In genomic region chr3:24504765-24505164, GRCh38 we compare ENCODE assay signal across 8 cellular contexts. TPM values are rescaled to one million over a fixed set of nuclear protein-coding genes. Genes with fewer than 3 reads are reported as not detected.
"Had no signal": no experiment of that assay in that cellular context is flagged by ENCODE, and none has a peak within 500 bp of the region (broad histone marks: within the 10 kb centered on the region; RNA-seq: fewer than 3 reads in every experiment).

No MANE protein-coding gene starts in this region.

- DNase-seq: H9, HCEC 1CT, HFFc6, KG1 had no signal

- H3K4me2 ChIP-seq: GM23338 had no signal

- FAIRE-seq: H1, H54, HTR-8/SVneo had no signal

- H3K4me3 ChIP-seq: GM23338 had no signal

- ATAC-seq: GM23338 had no signal

- H2AFZ ChIP-seq: GM23338 had no signal

RNA-seq across cellular contexts. Expression of gene THRB, which starts 10.1 kb away (rescaled TPM):
- total RNA-seq: HFFc6 had no signal
